17 cellular contexts compared by ENCODE assay signal in the genomic region with DNA sequence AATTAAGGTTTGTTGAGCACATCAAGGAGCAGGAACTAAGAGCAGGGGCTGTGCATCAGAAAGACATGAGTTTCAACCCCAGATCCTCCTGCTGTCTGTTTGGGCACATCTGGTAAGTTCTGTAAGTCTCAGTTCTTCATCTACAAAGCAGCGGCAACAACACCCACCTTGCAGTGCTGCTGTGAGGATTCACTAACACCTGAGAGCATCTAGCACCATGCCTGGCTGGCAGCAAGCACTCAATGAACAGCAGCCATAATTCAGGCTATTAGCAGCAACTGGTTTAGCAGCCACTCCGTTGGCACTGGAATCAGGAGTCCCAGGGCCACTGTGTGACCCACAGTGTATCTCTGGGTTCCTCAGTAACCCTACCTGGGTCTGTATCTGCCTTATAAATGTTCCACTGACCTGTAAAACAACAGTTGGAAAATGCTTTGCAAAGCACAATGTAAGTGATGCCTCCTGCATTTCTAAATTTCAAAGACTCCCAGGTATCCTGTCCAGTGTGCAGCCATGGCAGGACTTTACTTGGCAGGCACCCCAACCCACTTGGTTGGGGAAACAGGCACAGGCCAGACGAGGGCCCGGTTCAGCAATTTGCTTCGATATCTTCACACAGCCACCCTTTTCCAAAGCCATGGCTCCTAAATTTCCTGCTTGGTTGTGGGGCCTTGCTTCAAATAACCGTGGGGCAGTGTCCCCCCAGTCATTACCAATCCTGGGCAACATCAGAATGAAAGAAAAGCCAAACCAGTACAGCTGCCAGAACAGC. TPM values are rescaled to one million over a fixed set of nuclear protein-coding genes. Genes with fewer than 3 reads are reported as not detected.
DNase-seq lines count a peak whose midpoint lies in the region; ATAC-seq and TF ChIP-seq lines count a peak whose summit lies in the region.
"Had no signal": no experiment of that assay in that cellular context is flagged by ENCODE, and none has a peak within 500 bp of the region (broad histone marks: within the 10 kb centered on the region; RNA-seq: fewer than 3 reads in every experiment).

No MANE protein-coding gene starts in this region.

- POLR2A ChIA-PET in CD8-positive, alpha-beta memory T cell (lab: Charles Lee) = no interaction called here

- peaks cover 61% of the 10 kb centered on the region for H3K4me1 ChIP-seq in CD8-positive, alpha-beta memory T cell (ENCODE audit: insufficient read depth, low read length)
- peaks cover 63 to 76% (median 69%) of the 10 kb centered on the region in 4 donors for H3K4me1 ChIP-seq in upper lobe of left lung

- H3K27ac Mint-ChIP-seq in CD8-positive, alpha-beta memory T cell = peak overlapping the region in 2 of 8 donors; percentile 22 to 39
- H3K27ac Mint-ChIP-seq in osteocyte (ENCODE audit: unreplicated experiment) = peak overlapping the region; percentile 93
- H3K27ac Mint-ChIP-seq: activated T-helper 17 cell treated with anti-CD3 and anti-CD28 coated beads, Interleukin-2, amount 50 U/mL, for 72 hours had no signal

- TF ChIP-seq POLR2A in upper lobe of left lung (IDR thresholded peaks at IDR 0.05) = no peak

- no peaks in the 10 kb centered on the region for H3K27me3 Mint-ChIP-seq in CD8-positive, alpha-beta memory T cell
- no peaks in the 10 kb centered on the region for H3K27me3 Mint-ChIP-seq in osteocyte (ENCODE audit: unreplicated experiment)
- H3K27me3 Mint-ChIP-seq: activated T-helper 17 cell treated with anti-CD3 and anti-CD28 coated beads, Interleukin-2, amount 50 U/mL, for 72 hours had no signal

- TF ChIP-seq EP300 in upper lobe of left lung (IDR thresholded peaks at IDR 0.05) = no peak

- H3K4me3 ChIP-seq in CD8-positive, alpha-beta memory T cell (ENCODE audit: low read length) = no peak overlapping the region
- H3K4me3 ChIP-seq in upper lobe of left lung = no peak overlapping the region
- H3K4me3 ChIP-seq: Peyer's patch had no signal

- H3K9me3 ChIP-seq in CD8-positive, alpha-beta memory T cell (ENCODE audit: low read length) = no peaks in the 10 kb centered on the region
- no peaks in the 10 kb centered on the region for H3K9me3 ChIP-seq in upper lobe of left lung
- H3K9me3 ChIP-seq: Peyer's patch had no signal

- peak overlapping the region; percentile 2 for H3K27ac ChIP-seq in CD8-positive, alpha-beta memory T cell (ENCODE audit: low read depth, low read length)
- peak overlapping the region in 1 of 4 donors; percentile 94 for H3K27ac ChIP-seq in upper lobe of left lung
- H3K27ac ChIP-seq: epithelial cell of prostate, HL-60, VCaP had no signal

- H3K9me3 Mint-ChIP-seq in CD8-positive, alpha-beta memory T cell = no peaks in the 10 kb centered on the region
- H3K9me3 Mint-ChIP-seq in osteocyte (ENCODE audit: unreplicated experiment) = no peaks in the 10 kb centered on the region
- H3K9me3 Mint-ChIP-seq: activated T-helper 17 cell treated with anti-CD3 and anti-CD28 coated beads, Interleukin-2, amount 50 U/mL, for 72 hours had no signal

- H3K4me3 Mint-ChIP-seq in CD8-positive, alpha-beta memory T cell = peak overlapping the region in 1 of 7 donors; percentile 44
- H3K4me3 Mint-ChIP-seq in osteocyte (ENCODE audit: unreplicated experiment) = peak overlapping the region; percentile 14
- H3K4me3 Mint-ChIP-seq: activated T-helper 17 cell treated with anti-CD3 and anti-CD28 coated beads, Interleukin-2, amount 50 U/mL, for 72 hours had no signal

- peaks cover 45 to 84% (median 72%) of the 10 kb centered on the region in 3 donors for H3K4me1 Mint-ChIP-seq in CD8-positive, alpha-beta memory T cell
- peaks cover 79% of the 10 kb centered on the region for H3K4me1 Mint-ChIP-seq in osteocyte (ENCODE audit: unreplicated experiment)

- CTCF ChIA-PET in CD8-positive, alpha-beta memory T cell (lab: Charles Lee) = no interaction called here

- no peak for TF ChIP-seq CTCF in osteocyte (IDR thresholded peaks at IDR 0.05)
- no peak for TF ChIP-seq CTCF in upper lobe of left lung (IDR thresholded peaks at IDR 0.05)

- WGBS in upper lobe of left lung, 2 donors = 86 to 90% methylated on average over 5 to 6 of the region's 6 CpGs

- DNase-seq in CD8-positive, alpha-beta memory T cell = no peak
- DNase-seq in NAMALWA (ENCODE audit: low spot score) (peak; percentile 31), ecto neural progenitor cell (ENCODE audit: low spot score) (peak; percentile 33), osteocyte (ENCODE audit: extremely low spot score, unreplicated experiment) (no peak), NOMO-1 (lab: John Stamatoyannopoulos, UW; ENCODE audit: unreplicated experiment in 2 of 2) (no peak), H4 (ENCODE audit: low spot score) (no peak), upper lobe of left lung (no peak)
- DNase-seq: activated CD8-positive, alpha-beta memory T cell treated with anti-CD3 and anti-CD28 coated beads for 24 hours; amniotic stem cell; NCI-H187 treated with DMSO at 0.1 percent for 48 hours; NCI-H510A; Peyer's patch had no signal

- ATAC-seq in HG02970 (IDR thresholded peaks at IDR 0.05; ENCODE audit: low FRiP score, unreplicated experiment) (no peak), upper lobe of left lung (ENCODE audit: low FRiP score in 2 of 2) (no peak)
- ATAC-seq: activated T-helper 17 cell treated with anti-CD3 and anti-CD28 coated beads, Interleukin-2, amount 50 U/mL, for 72 hours had no signal

- peaks cover 3% of the 10 kb centered on the region for H3K36me3 ChIP-seq in CD8-positive, alpha-beta memory T cell (ENCODE audit: insufficient read depth, low read length)
- H3K36me3 ChIP-seq in upper lobe of left lung = peaks cover 0 to 4% (median 0%) of the 10 kb centered on the region in 4 donors
- H3K36me3 ChIP-seq: Peyer's patch had no signal

- H3K27me3 ChIP-seq in CD8-positive, alpha-beta memory T cell (ENCODE audit: insufficient read depth, low read length, poor library complexity, severe bottlenecking) = no peaks in the 10 kb centered on the region
- no peaks in the 10 kb centered on the region for H3K27me3 ChIP-seq in upper lobe of left lung
- H3K27me3 ChIP-seq: Peyer's patch had no signal

- H3K36me3 Mint-ChIP-seq in CD8-positive, alpha-beta memory T cell = peaks cover 0 to 22% (median 0%) of the 10 kb centered on the region in 3 donors
- H3K36me3 Mint-ChIP-seq in osteocyte (ENCODE audit: unreplicated experiment) = peaks cover 10% of the 10 kb centered on the region

RNA-seq across cellular contexts. Expression of a gene that starts 4.2 kb away (rescaled TPM):
- 10 to 100 TPM; 24.2 to 24.8 TPM for total RNA-seq in CD8-positive, alpha-beta memory T cell
- 20.1 TPM for polyA plus RNA-seq in CD8-positive, alpha-beta memory T cell
- total RNA-seq in osteocyte (66.5 and 67.6 TPM in 2 replicates), upper lobe of left lung (10 to 100 TPM; 12.5 to 50.3 (median 26.1) TPM)
- total RNA-seq in H4 (2014; rRNA removed; shearing (Covaris generic)) = 20.8 and 30.6 TPM in 2 replicates

RNA-seq across cellular contexts. Expression of a gene that starts 19.7 kb away (rescaled TPM):
- 10 to 100 TPM; 15.1 to 16.9 TPM for total RNA-seq in CD8-positive, alpha-beta memory T cell
- 7.8 TPM for polyA plus RNA-seq in CD8-positive, alpha-beta memory T cell
- total RNA-seq in osteocyte (16.8 and 18.4 TPM in 2 replicates), upper lobe of left lung (10 to 100 TPM; 16.0 to 51.3 (median 24.5) TPM)
- 2.0 and 2.9 TPM in 2 replicates for total RNA-seq in H4 (2014; rRNA removed; shearing (Covaris generic))

Comparison
In these comparisons a context has a peak if more than half of its experiments do, and no peak if none do; other contexts are left out.
1. DNase-seq: peak in NAMALWA (single experiment) and ecto neural progenitor cell (single experiment); none in CD8-positive, alpha-beta memory T cell (0 of 5), osteocyte (single experiment), NOMO-1 (0 of 2), H4 (single experiment) and upper lobe of left lung (0 of 2).